Comparison of ENCODE assay signal across 18 cellular contexts in the genomic region with DNA sequence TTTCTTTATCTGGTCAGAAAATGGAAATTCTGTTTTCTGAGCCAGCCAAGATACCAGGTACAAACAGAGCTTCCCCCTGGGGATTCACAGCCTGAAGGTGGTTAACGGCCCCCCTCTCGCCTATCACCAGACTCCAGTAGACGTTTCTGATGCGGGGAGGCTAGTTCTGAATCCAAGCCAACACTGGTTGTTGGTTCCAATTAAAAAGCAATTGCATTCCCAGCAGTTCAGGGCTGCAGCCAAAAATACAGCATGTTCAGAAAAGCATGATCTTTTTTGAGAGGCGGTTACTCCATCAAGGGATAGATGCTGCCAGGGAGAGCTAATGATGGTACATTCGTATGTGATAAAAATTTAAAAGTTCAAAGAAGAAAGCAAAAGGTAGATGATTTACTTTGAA.
DNase-seq lines count a peak whose midpoint lies in the region; ATAC-seq and TF ChIP-seq lines count a peak whose summit lies in the region.
"Had no signal": no experiment of that assay in that cellular context is flagged by ENCODE, and none has a peak within 500 bp of the region (broad histone marks: within the 10 kb centered on the region; RNA-seq: fewer than 3 reads in every experiment).

No MANE protein-coding gene starts in this region.

- no peak for ATAC-seq in GM18868 (IDR thresholded peaks at IDR 0.05; ENCODE audit: unreplicated experiment)
- ATAC-seq in GM18498 (IDR thresholded peaks at IDR 0.05; ENCODE audit: unreplicated experiment): no peak
- ATAC-seq: activated CD4-positive, CD25-positive, alpha-beta regulatory T cell treated with anti-CD3 and anti-CD28 coated beads, Interleukin-2, amount 50 U/mL, for 24 hours; activated CD8-positive, alpha-beta memory T cell treated with anti-CD3 and anti-CD28 coated beads, Interleukin-2, amount 10 ng/mL, durations not matched to agents 7 days and 5 days; GM12878 had no signal

- TF ChIP-seq CTCF in AG10803 (conservative IDR thresholded peaks at IDR 0.05; ENCODE audit: low read length): no peak
- no peak for TF ChIP-seq CTCF in esophagus muscularis mucosa (IDR thresholded peaks at IDR 0.05)
- TF ChIP-seq CTCF in neural crest cell (conservative IDR thresholded peaks at IDR 0.05): no peak

- H3K4me3 ChIP-seq in AG10803 (ENCODE audit: low read length): no peak overlapping the region
- H3K4me3 ChIP-seq in esophagus muscularis mucosa: peak overlapping the region; percentile 6 to 38 (median 21)
- H3K4me3 ChIP-seq: GM12878 had no signal

- peaks cover 7% of the 10 kb centered on the region for H3K36me3 Mint-ChIP-seq in neural crest cell (ENCODE audit: low read depth)
- H3K36me3 Mint-ChIP-seq: activated CD8-positive, alpha-beta memory T cell treated with anti-CD3 and anti-CD28 coated beads, Interleukin-2, amount 10 ng/mL, durations not matched to agents 7 days and 5 days; CD4-positive, alpha-beta memory T cell had no signal

- 12% methylated on average over 6 of the region's 6 CpGs for WGBS in esophagus muscularis mucosa

- H3K4me3 Mint-ChIP-seq in neural crest cell: peak overlapping the region; percentile 48
- H3K4me3 Mint-ChIP-seq: activated CD8-positive, alpha-beta memory T cell treated with anti-CD3 and anti-CD28 coated beads, Interleukin-2, amount 10 ng/mL, durations not matched to agents 7 days and 5 days; CD4-positive, alpha-beta memory T cell; HFFc6 had no signal

- intact Hi-C loops in esophagus muscularis mucosa (cut with DNase I): no loop called here

- peaks cover 4% of the 10 kb centered on the region for H3K9me3 Mint-ChIP-seq in neural crest cell

- TF ChIP-seq EP300 in esophagus muscularis mucosa (IDR thresholded peaks at IDR 0.05): no peak

- no peak for TF ChIP-seq POLR2A in esophagus muscularis mucosa (IDR thresholded peaks at IDR 0.05; ENCODE audit: low read depth)

- DNase-seq in AG10803 (ENCODE audit: low read depth): peak; percentile 71
- peak; percentile 64 for DNase-seq in NCI-H2171 (lab: John Stamatoyannopoulos, UW)
- no peak for DNase-seq in esophagus muscularis mucosa (ENCODE audit: extremely low spot score)
- no peak for DNase-seq in neural crest cell (ENCODE audit: low read depth, low spot score)
- DNase-seq in mucosa of gallbladder (ENCODE audit: low spot score): no peak
- no peak for DNase-seq in HCEC 1CT
- DNase-seq: activated CD8-positive, alpha-beta memory T cell treated with anti-CD3 and anti-CD28 coated beads, Interleukin-2, amount 10 ng/mL, durations not matched to agents 7 days and 5 days; activated gamma-delta T cell treated with Interleukin-2 at 50 U/mL for 16 hours; CD4-positive, alpha-beta memory T cell; HFFc6; midbrain; NCI-H1930; NCI-H526; T-helper 2 cell had no signal

- peak overlapping the region; percentile 83 for H3K27ac Mint-ChIP-seq in neural crest cell (ENCODE audit: unreplicated experiment)
- H3K27ac Mint-ChIP-seq: activated CD8-positive, alpha-beta memory T cell treated with anti-CD3 and anti-CD28 coated beads, Interleukin-2, amount 10 ng/mL, durations not matched to agents 7 days and 5 days; CD4-positive, alpha-beta memory T cell; HFFc6 had no signal

- peak overlapping the region; percentile 58 to 75 (median 66) for H3K27ac ChIP-seq in esophagus muscularis mucosa (replicated peaks in 1 of 4)

- no peaks in the 10 kb centered on the region for H3K27me3 ChIP-seq in esophagus muscularis mucosa

- peaks cover 47% of the 10 kb centered on the region for H3K4me1 Mint-ChIP-seq in neural crest cell
- H3K4me1 Mint-ChIP-seq: activated CD8-positive, alpha-beta memory T cell treated with anti-CD3 and anti-CD28 coated beads, Interleukin-2, amount 10 ng/mL, durations not matched to agents 7 days and 5 days had no signal

- H3K4me1 ChIP-seq in esophagus muscularis mucosa: peaks cover 27 to 59% (median 51%) of the 10 kb centered on the region in 4 donors

- peaks cover 0 to 6% (median 2%) of the 10 kb centered on the region in 4 donors for H3K9me3 ChIP-seq in esophagus muscularis mucosa

- no peaks in the 10 kb centered on the region for H3K36me3 ChIP-seq in esophagus muscularis mucosa

- H3K27me3 Mint-ChIP-seq in neural crest cell (ENCODE audit: low read depth): no peaks in the 10 kb centered on the region
- H3K27me3 Mint-ChIP-seq: activated CD8-positive, alpha-beta memory T cell treated with anti-CD3 and anti-CD28 coated beads, Interleukin-2, amount 10 ng/mL, durations not matched to agents 7 days and 5 days; CD4-positive, alpha-beta memory T cell had no signal

Comparison
In these comparisons a context has a peak if more than half of its experiments do, and no peak if none do; other contexts are left out.
1. DNase-seq: peak in AG10803 (single experiment) and NCI-H2171 (single experiment); none in esophagus muscularis mucosa (single experiment), neural crest cell (single experiment), mucosa of gallbladder (single experiment) and HCEC 1CT (single experiment).